ENCODE assay signal across 12 cellular contexts in the genomic region with DNA sequence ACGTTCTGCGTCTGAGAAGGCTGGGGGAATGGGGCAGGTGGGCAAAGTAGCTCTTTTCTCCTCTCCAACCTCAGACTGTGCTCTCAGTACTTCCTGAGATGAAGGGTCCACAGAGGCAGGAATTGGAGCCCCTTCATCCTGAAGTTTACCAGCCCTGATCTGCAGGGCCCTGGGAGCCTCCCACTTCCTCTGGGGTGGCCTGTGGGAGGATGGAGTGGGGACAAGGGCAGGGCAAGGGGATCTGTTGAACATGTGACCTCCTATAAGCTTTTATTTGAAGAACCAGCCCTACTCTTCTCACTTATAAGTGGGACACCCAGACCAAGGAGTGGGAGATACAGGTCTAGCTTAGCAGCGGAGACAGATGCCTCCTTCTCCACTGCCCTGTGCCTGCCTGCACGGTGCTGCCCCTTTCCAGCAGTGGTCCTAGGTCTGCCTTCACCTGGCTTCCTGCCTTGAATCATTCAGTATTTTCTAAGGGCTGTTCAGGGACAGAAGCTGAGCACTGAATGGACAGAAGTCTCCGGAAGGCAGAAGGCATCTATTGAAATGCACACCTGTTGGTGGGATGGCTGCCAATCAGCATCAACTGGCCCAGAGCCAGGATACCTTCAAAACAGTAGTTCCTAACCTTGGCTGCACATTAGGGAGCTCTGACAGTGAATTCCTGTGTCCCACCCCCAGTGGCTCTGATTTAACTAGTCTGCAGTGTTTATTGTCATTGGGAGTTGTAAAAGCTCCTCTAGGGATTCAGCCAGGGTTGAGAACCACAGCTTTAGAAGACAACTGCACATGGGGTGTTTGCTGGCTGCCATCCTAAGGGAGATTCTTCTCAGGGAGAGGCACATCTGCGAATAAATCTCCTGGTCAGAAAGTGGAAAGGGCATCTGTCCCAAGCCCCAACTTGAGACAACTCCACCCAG. TPM values are rescaled to one million over a fixed set of nuclear protein-coding genes. Genes with fewer than 3 reads are reported as not detected.
DNase-seq lines count a peak whose midpoint lies in the region; ATAC-seq and TF ChIP-seq lines count a peak whose summit lies in the region.
"Had no signal": no experiment of that assay in that cellular context is flagged by ENCODE, and none has a peak within 500 bp of the region (broad histone marks: within the 10 kb centered on the region; RNA-seq: fewer than 3 reads in every experiment).

No MANE protein-coding gene starts in this region.

- ATAC-seq in left colon, result peak; percentile 11

- DNase-seq in AG08395 (ENCODE audit: low spot score) (peak; percentile 15), DMS153 (lab: John Stamatoyannopoulos, UW) (peak; percentile 84), RPMI8226 (peak; percentile 69), left colon (no peak), GM13976 (ENCODE audit: low spot score) (no peak), KG1 (lab: John Stamatoyannopoulos, UW) (no peak), NCI-H1694 (lab: John Stamatoyannopoulos, UW) (no peak)
- DNase-seq in activated naive CD4-positive, alpha-beta T cell treated with anti-CD3 and anti-CD28 coated beads, Interleukin-2, amount 50 U/mL, for 16 hours, result no peak
- DNase-seq: activated T-cell treated with anti-CD3 and anti-CD28 coated beads, Interleukin-2, amount 50 U/mL, for 1 hour; kidney; NCI-H2227 treated with DMSO at 0.1 percent for 48 hours had no signal

- in situ Hi-C loops in GM13976 (cut with MboI; ENCODE audit: low sequenced_read_pairs, unreplicated experiment), result no loop called here

- TF ChIP-seq CTCF in GM13976 (IDR thresholded peaks at IDR 0.05; ENCODE audit: borderline replicate concordance, control extremely low read depth, extremely low read depth, insufficient read depth, missing control alignments), result no peak

- intact Hi-C loops in left colon (cut with DNase I, micrococcal nuclease), result no loop called here

RNA-seq across cellular contexts. Expression of gene ARHGAP22, which starts 2.7 kb away (rescaled TPM):
- 1 to 10 TPM; 1.9 to 2.9 TPM for total RNA-seq in left colon
- total RNA-seq: CD8-positive, alpha-beta memory T cell had no signal

Comparison
In these comparisons a context has a peak if more than half of its experiments do, and no peak if none do; other contexts are left out.
1. DNase-seq: peak in AG08395 (single experiment), DMS153 (single experiment) and RPMI8226 (single experiment); none in left colon (0 of 2), GM13976 (single experiment), activated naive CD4-positive, alpha-beta T cell treated with anti-CD3 and anti-CD28 coated beads, Interleukin-2, amount 50 U/mL, for 16 hours (single experiment), KG1 (single experiment) and NCI-H1694 (single experiment).